ENCODE assay signal across 1 cellular context in the genomic region with DNA sequence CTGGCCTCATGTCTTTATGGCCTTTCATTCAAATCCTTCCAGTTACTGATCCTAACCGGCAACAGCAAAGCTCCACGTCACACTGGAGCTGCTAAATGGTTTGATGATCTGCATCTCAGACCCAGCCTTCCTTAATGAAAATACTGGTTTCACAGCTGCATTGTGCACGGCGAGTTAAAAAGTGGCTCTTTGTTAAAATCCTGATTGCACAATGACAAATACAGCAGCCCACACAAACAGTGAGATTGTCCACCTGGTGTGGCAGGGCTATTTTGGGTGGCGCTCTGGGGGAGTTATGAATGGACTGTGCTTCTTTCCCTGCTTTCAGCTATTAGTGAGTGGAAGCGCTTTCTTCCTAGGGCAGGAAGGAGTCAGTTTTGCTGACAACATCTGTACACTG.
TF ChIP-seq lines count a peak whose summit lies in the region.

No MANE protein-coding gene starts in this region.

TF ChIP-seq in GM12878, 131 proteins besides CTCF, POLR2A, EP300 and RAD21 (continued from another document):
- TF ChIP-seq CEBPB (IDR thresholded peaks at IDR 0.05; ENCODE audit: borderline replicate concordance in 1 of 2, low read depth in 2 of 2, low read length in 2 of 2) = peak in 1 of 2 experiments; percentile 81; a peak in 1 of 4 replicates
- peak; percentile 73 for TF ChIP-seq RUNX3 (IDR thresholded peaks at IDR 0.05; ENCODE audit: low read length)
- peak; percentile 54 for TF ChIP-seq CREB1 (IDR thresholded peaks at IDR 0.05; ENCODE audit: low read depth)
- peak; percentile 84 for TF ChIP-seq BCL11A (IDR thresholded peaks at IDR 0.05; ENCODE audit: low read depth, low read length)
- TF ChIP-seq, protein P1, sequence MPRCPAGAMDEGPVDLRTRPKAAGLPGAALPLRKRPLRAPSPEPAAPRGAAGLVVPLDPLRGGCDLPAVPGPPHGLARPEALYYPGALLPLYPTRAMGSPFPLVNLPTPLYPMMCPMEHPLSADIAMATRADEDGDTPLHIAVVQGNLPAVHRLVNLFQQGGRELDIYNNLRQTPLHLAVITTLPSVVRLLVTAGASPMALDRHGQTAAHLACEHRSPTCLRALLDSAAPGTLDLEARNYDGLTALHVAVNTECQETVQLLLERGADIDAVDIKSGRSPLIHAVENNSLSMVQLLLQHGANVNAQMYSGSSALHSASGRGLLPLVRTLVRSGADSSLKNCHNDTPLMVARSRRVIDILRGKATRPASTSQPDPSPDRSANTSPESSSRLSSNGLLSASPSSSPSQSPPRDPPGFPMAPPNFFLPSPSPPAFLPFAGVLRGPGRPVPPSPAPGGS (IDR thresholded peaks at IDR 0.05; ENCODE audit: borderline replicate concordance, insufficient read depth, low read depth, low read length, poor library complexity, severe bottlenecking) = peak; percentile 16
- TF ChIP-seq TAF1 (IDR thresholded peaks at IDR 0.05; ENCODE audit: borderline replicate concordance, low read depth, low read length) = no peak
- peak; percentile 79 for TF ChIP-seq CREM (IDR thresholded peaks at IDR 0.05; ENCODE audit: low read depth)
- peak; percentile 59 for TF ChIP-seq MEF2B (IDR thresholded peaks at IDR 0.05; ENCODE audit: partially characterized antibody, poor library complexity, severe bottlenecking)
- peak; percentile 80 for TF ChIP-seq JUNB (IDR thresholded peaks at IDR 0.05)
- no peak for TF ChIP-seq TARDBP (IDR thresholded peaks at IDR 0.05; ENCODE audit: borderline replicate concordance)
- no peak for TF ChIP-seq NR2C1 (IDR thresholded peaks at IDR 0.05)
- peak; percentile 88; the same call in 1 of the 2 replicates for TF ChIP-seq TCF3 (IDR thresholded peaks at IDR 0.05; ENCODE audit: borderline replicate concordance, insufficient read depth, low read depth, low read length)
- peak; percentile 92 for TF ChIP-seq MEF2A (IDR thresholded peaks at IDR 0.05; ENCODE audit: insufficient read depth, low read depth, low read length)
- 0 out of 2 replicates have a peak, but pooled peaks have one; percentile 53 for TF ChIP-seq MTA2 (IDR thresholded peaks at IDR 0.05; ENCODE audit: low read depth)
- 0 out of 2 replicates have a peak, but pooled peaks have one; percentile 19 for TF ChIP-seq GABPA (IDR thresholded peaks at IDR 0.05; ENCODE audit: low read depth)
- peak; percentile 39; the same call in 1 of the 2 replicates for TF ChIP-seq DPF2 (IDR thresholded peaks at IDR 0.05)
- TF ChIP-seq CBFB (IDR thresholded peaks at IDR 0.05; ENCODE audit: low read depth) = 0 out of 2 replicates have a peak, but pooled peaks have one; percentile 48
- TF ChIP-seq, protein P2, sequence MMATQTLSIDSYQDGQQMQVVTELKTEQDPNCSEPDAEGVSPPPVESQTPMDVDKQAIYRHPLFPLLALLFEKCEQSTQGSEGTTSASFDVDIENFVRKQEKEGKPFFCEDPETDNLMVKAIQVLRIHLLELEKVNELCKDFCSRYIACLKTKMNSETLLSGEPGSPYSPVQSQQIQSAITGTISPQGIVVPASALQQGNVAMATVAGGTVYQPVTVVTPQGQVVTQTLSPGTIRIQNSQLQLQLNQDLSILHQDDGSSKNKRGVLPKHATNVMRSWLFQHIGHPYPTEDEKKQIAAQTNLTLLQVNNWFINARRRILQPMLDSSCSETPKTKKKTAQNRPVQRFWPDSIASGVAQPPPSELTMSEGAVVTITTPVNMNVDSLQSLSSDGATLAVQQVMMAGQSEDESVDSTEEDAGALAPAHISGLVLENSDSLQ (IDR thresholded peaks at IDR 0.05) = 0 out of 2 replicates have a peak, but pooled peaks have one; percentile 19
- no peak for TF ChIP-seq ZNF592 (IDR thresholded peaks at IDR 0.05)
- peak; percentile 73 for TF ChIP-seq NFIC (IDR thresholded peaks at IDR 0.05; ENCODE audit: low read depth, low read length)
- 0 out of 3 replicates have a peak, but pooled peaks of 1 of the 2 experiments have one; percentile 8 for TF ChIP-seq EGR1 (IDR thresholded peaks at IDR 0.05; ENCODE audit: borderline replicate concordance in 1 of 2, low read depth in 2 of 2, low read length in 2 of 2)
- no peak for TF ChIP-seq RAD51 (IDR thresholded peaks at IDR 0.05)
- TF ChIP-seq, protein P3, sequence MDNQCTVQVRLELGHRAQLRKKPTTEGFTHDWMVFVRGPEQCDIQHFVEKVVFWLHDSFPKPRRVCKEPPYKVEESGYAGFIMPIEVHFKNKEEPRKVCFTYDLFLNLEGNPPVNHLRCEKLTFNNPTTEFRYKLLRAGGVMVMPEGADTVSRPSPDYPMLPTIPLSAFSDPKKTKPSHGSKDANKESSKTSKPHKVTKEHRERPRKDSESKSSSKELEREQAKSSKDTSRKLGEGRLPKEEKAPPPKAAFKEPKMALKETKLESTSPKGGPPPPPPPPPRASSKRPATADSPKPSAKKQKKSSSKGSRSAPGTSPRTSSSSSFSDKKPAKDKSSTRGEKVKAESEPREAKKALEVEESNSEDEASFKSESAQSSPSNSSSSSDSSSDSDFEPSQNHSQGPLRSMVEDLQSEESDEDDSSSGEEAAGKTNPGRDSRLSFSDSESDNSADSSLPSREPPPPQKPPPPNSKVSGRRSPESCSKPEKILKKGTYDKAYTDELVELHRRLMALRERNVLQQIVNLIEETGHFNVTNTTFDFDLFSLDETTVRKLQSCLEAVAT (IDR thresholded peaks at IDR 0.05) = no peak
- peak; percentile 60 for TF ChIP-seq IKZF1 (conservative IDR thresholded peaks at IDR 0.05)
- peak; percentile 89; the same call in 1 of the 2 replicates for TF ChIP-seq FOXM1 (IDR thresholded peaks at IDR 0.05; ENCODE audit: low read depth, low read length)
- TF ChIP-seq SPI1 (IDR thresholded peaks at IDR 0.05; ENCODE audit: borderline replicate concordance, insufficient read depth, low read depth, low read length) = no peak
- no peak for TF ChIP-seq SRF (IDR thresholded peaks at IDR 0.05; ENCODE audit: low read depth in 2 of 2, low read length in 2 of 2)
- peak in 1 of 2 experiments; percentile 51; a peak in 1 of 4 replicates for TF ChIP-seq ETV6 (conservative IDR thresholded peaks at IDR 0.05 in 1 of 2, IDR thresholded peaks at IDR 0.05 in 1 of 2; ENCODE audit: borderline replicate concordance in 1 of 2, low read depth in 1 of 2)
- TF ChIP-seq PAX5 (IDR thresholded peaks at IDR 0.05; ENCODE audit: borderline replicate concordance, low read depth, low read length) = 0 out of 2 replicates have a peak, but pooled peaks have one; percentile 26
